In genomic region chr10:27155073-27155754, GRCh38 we compare ENCODE assay signal across 8 cellular contexts. TPM values are rescaled to one million over a fixed set of nuclear protein-coding genes. Genes with fewer than 3 reads are reported as not detected.
DNase-seq lines count a peak whose midpoint lies in the region; ATAC-seq and TF ChIP-seq lines count a peak whose summit lies in the region.

TSS of gene MASTL (plus strand) at chr10:27155352. CDS start at chr10:27155427, 75 bp downstream.

- peaks cover 55% of the 10 kb centered on the region for H3K36me3 Mint-ChIP-seq in activated CD4-positive, alpha-beta T cell treated with anti-CD3 and anti-CD28 coated beads for 36 hours (ENCODE audit: low read depth)
- H3K36me3 Mint-ChIP-seq in chondrocyte (ENCODE audit: low read depth): no peaks in the 10 kb centered on the region

- no peaks in the 10 kb centered on the region for H3K27me3 Mint-ChIP-seq in activated CD4-positive, alpha-beta T cell treated with anti-CD3 and anti-CD28 coated beads for 36 hours
- H3K27me3 Mint-ChIP-seq in chondrocyte (ENCODE audit: low read depth): no peaks in the 10 kb centered on the region

- H3K4me3 ChIP-seq in AG10803 (ENCODE audit: low read length) (peak within 1 kb of the TSS; percentile 98), kidney epithelial cell (ENCODE audit: low read depth, low read length) (peak within 1 kb of the TSS; percentile 84)

- CTCF ChIA-PET in activated CD4-positive, alpha-beta T cell treated with anti-CD3 and anti-CD28 coated beads for 36 hours (lab: Charles Lee): interaction anchor here (1.4 to 2.3 kb wide), 3 partner anchors 15 to 294 kb away, joined by 3 to 7 read pairs (median 7); partner anchors contain the start of gene ABI1

- H3K36me3 ChIP-seq in kidney epithelial cell (ENCODE audit: control insufficient read depth, insufficient read depth, low read length): no peaks in the 10 kb centered on the region

- POLR2A ChIA-PET in activated CD4-positive, alpha-beta T cell treated with anti-CD3 and anti-CD28 coated beads for 36 hours (lab: Charles Lee): interaction anchor here (2.2 kb wide), 1 partner anchor 54 kb away, joined by 23 read pairs; the partner anchor contains the start of gene ANKRD26

- intact Hi-C loops in activated CD4-positive, alpha-beta T cell treated with anti-CD3 and anti-CD28 coated beads for 36 hours (cut with DNase I, micrococcal nuclease): loop anchor here (1.0 to 10.0 kb wide), 12 partner anchors 55 to 1378 kb away; partner anchors contain the start of genes RAB18 (in 2 of the 2), ANKRD26 (in 1 of the 2), APBB1IP (in 1 of the 2) and MPP7 (in 1 of the 2)

- ATAC-seq in GM18909 (IDR thresholded peaks at IDR 0.05; ENCODE audit: poor library complexity, unreplicated experiment) (peak; percentile 86), HG03159 (IDR thresholded peaks at IDR 0.05; ENCODE audit: unreplicated experiment) (peak; percentile 80)
- ATAC-seq in activated CD4-positive, alpha-beta T cell treated with anti-CD3 and anti-CD28 coated beads for 36 hours: peak; percentile 77

- DNase-seq in AG10803 (ENCODE audit: low read depth) (peak; percentile 94), NCI-H345 treated with DMSO at 0.1 percent for 48 hours (lab: John Stamatoyannopoulos, UW; ENCODE audit: unreplicated experiment) (peak; percentile 41), chondrocyte (ENCODE audit: low spot score) (peak; percentile 96), kidney epithelial cell (ENCODE audit: low read depth) (peak; percentile 65)
- peak; percentile 97 for DNase-seq in activated CD4-positive, alpha-beta T cell treated with anti-CD3 and anti-CD28 coated beads for 36 hours
- peak; percentile 93 for DNase-seq in stimulated activated CD4-positive, alpha-beta T cell treated with anti-CD3 and anti-CD28 coated beads, Interleukin-15, amount 100 ng/mL, for 24 hours

- TF ChIP-seq CTCF in AG10803 (conservative IDR thresholded peaks at IDR 0.05; ENCODE audit: low read length): no peak
- TF ChIP-seq CTCF in chondrocyte (IDR thresholded peaks at IDR 0.05): no peak
- TF ChIP-seq CTCF in kidney epithelial cell (IDR thresholded peaks at IDR 0.05; ENCODE audit: insufficient read depth, low read length, poor library complexity, severe bottlenecking): no peak

- peak within 1 kb of the TSS; percentile 99 for H3K27ac Mint-ChIP-seq in activated CD4-positive, alpha-beta T cell treated with anti-CD3 and anti-CD28 coated beads for 36 hours
- H3K27ac Mint-ChIP-seq in chondrocyte (ENCODE audit: unreplicated experiment): peak within 1 kb of the TSS; percentile 99

- H3K4me1 Mint-ChIP-seq in activated CD4-positive, alpha-beta T cell treated with anti-CD3 and anti-CD28 coated beads for 36 hours: peaks cover 34% of the 10 kb centered on the region
- peaks cover 43% of the 10 kb centered on the region for H3K4me1 Mint-ChIP-seq in chondrocyte (ENCODE audit: low read depth)

- peak within 1 kb of the TSS; percentile 94 for H3K4me3 Mint-ChIP-seq in activated CD4-positive, alpha-beta T cell treated with anti-CD3 and anti-CD28 coated beads for 36 hours
- peak within 1 kb of the TSS; percentile 92 for H3K4me3 Mint-ChIP-seq in chondrocyte (ENCODE audit: unreplicated experiment)

- H3K9me3 Mint-ChIP-seq in activated CD4-positive, alpha-beta T cell treated with anti-CD3 and anti-CD28 coated beads for 36 hours (ENCODE audit: low read depth): no peaks in the 10 kb centered on the region
- no peaks in the 10 kb centered on the region for H3K9me3 Mint-ChIP-seq in chondrocyte (ENCODE audit: low read depth)

- no peaks in the 10 kb centered on the region for H3K27me3 ChIP-seq in kidney epithelial cell (ENCODE audit: control insufficient read depth, insufficient read depth, low read length)

RNA-seq across cellular contexts. Expression of gene MASTL, which starts in this region (rescaled TPM):
- total RNA-seq in activated CD4-positive, alpha-beta T cell treated with anti-CD3 and anti-CD28 coated beads for 36 hours: 10 to 100 TPM; 42.1 to 55.3 TPM
- 6.9 to 11.3 TPM (median 7.6 TPM) in 3 replicates for total RNA-seq in chondrocyte
- 9.0 and 11.0 TPM in 2 replicates for total RNA-seq in kidney epithelial cell

Comparison
In these comparisons a context has a peak if more than half of its experiments do, and no peak if none do; other contexts are left out.
1. Peak in every context shown above with its lines: DNase-seq, ATAC-seq and H3K4me3 ChIP-seq.
2. DNase-seq: peak in every context shown above with its lines; median percentile 97 in activated CD4-positive, alpha-beta T cell treated with anti-CD3 and anti-CD28 coated beads for 36 hours; 96 in chondrocyte; 94 in AG10803; 93 in stimulated activated CD4-positive, alpha-beta T cell treated with anti-CD3 and anti-CD28 coated beads, Interleukin-15, amount 100 ng/mL, for 24 hours; 65 in kidney epithelial cell; 41 in NCI-H345 treated with DMSO at 0.1 percent for 48 hours.